29 cellular contexts compared by ENCODE assay signal in genomic region chr1:173148538-173148937, GRCh38.
"Had no signal": no experiment of that assay in that cellular context is flagged by ENCODE, and none has a peak within 500 bp of the region (broad histone marks: within the 10 kb centered on the region; RNA-seq: fewer than 3 reads in every experiment).

No MANE protein-coding gene starts in this region.

- H3K9me3 ChIP-seq: adrenal gland, colonic mucosa had no signal

- H3K27ac ChIP-seq: adrenal gland, body of pancreas, colonic mucosa, epithelial cell of prostate, esophagus squamous epithelium, gastroesophageal sphincter had no signal

- H3K36me3 ChIP-seq: adrenal gland, colonic mucosa, esophagus squamous epithelium, gastroesophageal sphincter had no signal

- H3K27me3 ChIP-seq: adrenal gland, body of pancreas, colonic mucosa, esophagus squamous epithelium, gastroesophageal sphincter had no signal

- H3K4me1 ChIP-seq: adrenal gland, body of pancreas, colonic mucosa, esophagus squamous epithelium, gastroesophageal sphincter had no signal

- ATAC-seq: activated CD4-positive, alpha-beta T cell treated with anti-CD3 and anti-CD28 coated beads for 36 hours; activated CD8-positive, alpha-beta memory T cell treated with anti-CD3 and anti-CD28 coated beads, Interleukin-2, amount 10 ng/mL, durations not matched to agents 7 days and 5 days; activated CD8-positive, alpha-beta T cell treated with anti-CD3 and anti-CD28 coated beads, Interleukin-2, amount 10 ng/mL, durations not matched to agents 7 days and 5 days; body of pancreas; gastroesophageal sphincter; T-helper 17 cell had no signal

- DNase-seq: activated CD4-positive, alpha-beta memory T cell treated with anti-CD3 and anti-CD28 coated beads for 36 hours; activated CD4-positive, alpha-beta T cell treated with anti-CD3 and anti-CD28 coated beads for 36 hours; activated CD4-positive, alpha-beta T cell treated with anti-CD3 and anti-CD28 coated beads, Interleukin-2, amount 10 ng/mL, durations not matched to agents 24 days and 14 days; activated CD4-positive, CD25-positive, alpha-beta regulatory T cell; activated CD4-positive, CD25-positive, alpha-beta regulatory T cell treated with anti-CD3 and anti-CD28 coated beads, Interleukin-2, amount 50 U/mL, for 72 hours; activated CD8-positive, alpha-beta memory T cell treated with anti-CD3 and anti-CD28 coated beads, Interleukin-2, amount 10 ng/mL, durations not matched to agents 7 days and 5 days; activated CD8-positive, alpha-beta memory T cell treated with anti-CD3 and anti-CD28 coated beads, Interleukin-2, amount 50 U/mL, for 4 hours; activated CD8-positive, alpha-beta T cell treated with anti-CD3 and anti-CD28 coated beads, Interleukin-2, amount 10 ng/mL, durations not matched to agents 7 days and 5 days; activated effector memory CD4-positive, alpha-beta T cell treated with anti-CD3 and anti-CD28 coated beads, Interleukin-2, amount 50 U/mL, for 16 hours; activated naive CD4-positive, alpha-beta T cell treated with anti-CD3 and anti-CD28 coated beads for 36 hours; activated naive CD8-positive, alpha-beta T cell treated with anti-CD3 and anti-CD28 coated beads for 36 hours; activated naive CD8-positive, alpha-beta T cell treated with anti-CD3 and anti-CD28 coated beads, Interleukin-2, amount 50 U/mL, for 24 hours; activated T-cell treated with anti-CD3 and anti-CD28 coated beads, Interleukin-2, amount 50 U/mL, for 1 hour; activated T-cell treated with anti-CD3 and anti-CD28 coated beads, Interleukin-2, amount 50 U/mL, for 48 hours; adrenal gland; amygdala; aorta; body of pancreas; central memory CD4-positive, alpha-beta T cell; cerebellar nuclear complex; colonic mucosa; effector CD8-positive, alpha-beta T cell; esophagus squamous epithelium; foreskin melanocyte; T-helper 1 cell; T-helper 17 cell; T1000 had no signal

- H3K4me3 ChIP-seq: adrenal gland, body of pancreas, colonic mucosa, esophagus squamous epithelium, gastroesophageal sphincter had no signal
